In the genomic region with DNA sequence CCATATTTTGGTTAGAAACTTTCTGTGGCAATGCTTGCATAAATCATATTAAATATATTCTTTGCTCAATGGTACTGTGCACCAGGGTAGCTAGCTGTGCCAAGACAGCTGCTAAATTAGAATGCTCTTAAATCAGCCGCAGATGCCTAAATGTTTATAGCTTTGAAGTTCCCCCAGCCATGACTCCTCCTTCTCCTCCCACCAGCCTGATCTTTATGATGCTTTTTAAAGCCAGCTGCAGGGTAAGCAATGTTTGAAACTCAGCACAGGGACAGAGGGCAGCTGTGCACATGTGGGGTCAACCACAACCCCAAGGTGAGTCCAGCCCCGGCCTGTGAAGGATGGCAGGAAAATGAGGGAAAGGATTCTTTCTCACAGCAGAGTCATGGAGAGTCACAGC, we compare ENCODE assay signal across 14 cellular contexts.
"Had no signal": no experiment of that assay in that cellular context is flagged by ENCODE, and none has a peak within 500 bp of the region (broad histone marks: within the 10 kb centered on the region; RNA-seq: fewer than 3 reads in every experiment).

No MANE protein-coding gene starts in this region.

- H3K36me3 Mint-ChIP-seq: activated naive CD4-positive, alpha-beta T cell treated with anti-CD3 and anti-CD28 coated beads, Interleukin-2, amount 50 U/mL, for 24 hours; mesothelial cell of epicardium; neural progenitor cell; stimulated activated memory B cell treated with anti-CD40 and anti-IgM and Interleukin-4, amounts not matched to agents 10 μg/mL and 1 μg/mL and 100 μg/mL, for 72 hours had no signal

- H3K9ac ChIP-seq: neural progenitor cell had no signal

- H3K4me1 ChIP-seq: esophagus squamous epithelium, neural progenitor cell, tibial nerve, uterus had no signal

- H3K36me3 ChIP-seq: esophagus squamous epithelium, neural progenitor cell, tibial nerve, uterus had no signal

- H3K9me3 Mint-ChIP-seq: activated B cell treated with CpG ODN at 0.5 μM for 24 hours, mesothelial cell of epicardium had no signal

- H3K4me2 ChIP-seq: neural progenitor cell had no signal

- H3K27me3 Mint-ChIP-seq: activated B cell treated with CpG ODN at 0.5 μM for 24 hours; activated CD8-positive, alpha-beta T cell treated with anti-CD3 and anti-CD28 coated beads for 36 hours; activated naive CD4-positive, alpha-beta T cell treated with anti-CD3 and anti-CD28 coated beads, Interleukin-2, amount 50 U/mL, for 24 hours; stimulated activated memory B cell treated with anti-CD40 and anti-IgM and Interleukin-4, amounts not matched to agents 10 μg/mL and 1 μg/mL and 100 μg/mL, for 72 hours had no signal

- H3K4me3 Mint-ChIP-seq: activated B cell treated with CpG ODN at 0.5 μM for 24 hours; activated CD8-positive, alpha-beta T cell treated with anti-CD3 and anti-CD28 coated beads for 36 hours; activated naive CD4-positive, alpha-beta T cell treated with anti-CD3 and anti-CD28 coated beads, Interleukin-2, amount 50 U/mL, for 24 hours; mesothelial cell of epicardium; neural progenitor cell; stimulated activated memory B cell treated with anti-CD40 and anti-IgM and Interleukin-4, amounts not matched to agents 10 μg/mL and 1 μg/mL and 100 μg/mL, for 72 hours had no signal

- H3K4me1 Mint-ChIP-seq: activated B cell treated with CpG ODN at 0.5 μM for 24 hours; activated naive CD4-positive, alpha-beta T cell treated with anti-CD3 and anti-CD28 coated beads, Interleukin-2, amount 50 U/mL, for 24 hours; stimulated activated memory B cell treated with anti-CD40 and anti-IgM and Interleukin-4, amounts not matched to agents 10 μg/mL and 1 μg/mL and 100 μg/mL, for 72 hours had no signal

- H3K27me3 ChIP-seq: esophagus squamous epithelium, neural progenitor cell, tibial nerve, uterus had no signal

- H3K9me3 ChIP-seq: tibial nerve, uterus had no signal

- H3K4me3 ChIP-seq: esophagus squamous epithelium, neural progenitor cell, tibial nerve, uterus had no signal

- H3K27ac Mint-ChIP-seq: activated B cell treated with CpG ODN at 0.5 μM for 24 hours; activated CD8-positive, alpha-beta T cell treated with anti-CD3 and anti-CD28 coated beads for 36 hours; activated naive CD4-positive, alpha-beta T cell treated with anti-CD3 and anti-CD28 coated beads, Interleukin-2, amount 50 U/mL, for 24 hours; mesothelial cell of epicardium; neural progenitor cell; stimulated activated memory B cell treated with anti-CD40 and anti-IgM and Interleukin-4, amounts not matched to agents 10 μg/mL and 1 μg/mL and 100 μg/mL, for 72 hours had no signal

- DNase-seq: activated B cell treated with CpG ODN at 0.5 μM for 24 hours; activated CD4-positive, alpha-beta T cell treated with anti-CD3 and anti-CD28 coated beads for 48 hours; activated CD8-positive, alpha-beta T cell treated with anti-CD3 and anti-CD28 coated beads for 36 hours; activated effector memory CD4-positive, alpha-beta T cell treated with anti-CD3 and anti-CD28 coated beads, Interleukin-2, amount 50 U/mL, for 16 hours; activated T-cell treated with anti-CD3 and anti-CD28 coated beads, Interleukin-2, amount 50 U/mL, for 48 hours; caudate nucleus; esophagus squamous epithelium; stimulated activated CD4-positive, alpha-beta T cell treated with anti-CD3 and anti-CD28 coated beads, Interleukin-2, amount 100 ng/mL, for 48 hours; uterus had no signal

- H3K27ac ChIP-seq: esophagus squamous epithelium, neural progenitor cell, tibial nerve, uterus had no signal
